ENCODE assay signal across 1 cellular context in genomic region chr7:44803828-44804519, GRCh38.
A peak's percentile ranks its signal among the peaks of the same experiment; 100 is the strongest.
TF ChIP-seq lines count a peak whose summit lies in the region.

No MANE protein-coding gene starts in this region.

TF ChIP-seq in HepG2, 621 proteins besides CTCF, POLR2A, EP300 and RAD21:
- peak; percentile 60; the same call in 1 of the 2 replicates for TF ChIP-seq POLR2G (IDR thresholded peaks at IDR 0.05; ENCODE audit: low read depth, low read length)
- peak; percentile 51; the same call in 1 of the 2 replicates for TF ChIP-seq POLR2AphosphoS5 (IDR thresholded peaks at IDR 0.05; ENCODE audit: low read depth, low read length)
- TF ChIP-seq ZNF121 (CRISPR knock-in tag; IDR thresholded peaks at IDR 0.05): 0 out of 2 replicates have a peak, but pooled peaks have one; percentile 27
- peak; percentile 71 for TF ChIP-seq AGO2 (optimal IDR thresholded peaks at IDR 0.05; ENCODE audit: low read depth, low read length)
- TF ChIP-seq EED (CRISPR knock-in tag; IDR thresholded peaks at IDR 0.05): 0 out of 2 replicates have a peak, but pooled peaks have one; percentile 11
- TF ChIP-seq RBM22 (optimal IDR thresholded peaks at IDR 0.05; ENCODE audit: low read length): peak; percentile 33
